In genomic region chr15:41116116-41116871, GRCh38 we compare ENCODE assay signal across 1 cellular context.
TF ChIP-seq lines count a peak whose summit lies in the region.

INO80 (minus strand) TSS chr15:41116280; CDS start chr15:41096310, 19,970 bp downstream.

TF ChIP-seq in HepG2, 621 proteins besides CTCF, POLR2A, EP300 and RAD21 (continued from another document):
- TF ChIP-seq TSC22D2 (CRISPR knock-in tag; IDR thresholded peaks at IDR 0.05; ENCODE audit: borderline replicate concordance) (peak; percentile 88; the same call in 1 of the 2 replicates), ZNF879 (CRISPR knock-in tag; IDR thresholded peaks at IDR 0.05) (no peak), ZNF672 (CRISPR knock-in tag; IDR thresholded peaks at IDR 0.05) (no peak), THAP11 (CRISPR knock-in tag; IDR thresholded peaks at IDR 0.05) (peak; percentile 85), PREB (CRISPR knock-in tag; IDR thresholded peaks at IDR 0.05) (no peak), POLR2AphosphoS5 (IDR thresholded peaks at IDR 0.05; ENCODE audit: low read depth, low read length) (peak; percentile 97), NR3C1 (CRISPR knock-in tag; IDR thresholded peaks at IDR 0.05) (no peak), ZSCAN21 (CRISPR knock-in tag; IDR thresholded peaks at IDR 0.05; ENCODE audit: borderline replicate concordance) (no peak), RAD51 (IDR thresholded peaks at IDR 0.05; ENCODE audit: borderline replicate concordance) (no peak), KAT7 (CRISPR knock-in tag; IDR thresholded peaks at IDR 0.05; ENCODE audit: borderline replicate concordance) (peak; percentile 53; the same call in 1 of the 2 replicates), SNAI1 (CRISPR knock-in tag; IDR thresholded peaks at IDR 0.05; ENCODE audit: borderline replicate concordance) (peak; percentile 70), BRCA1 (CRISPR knock-in tag; IDR thresholded peaks at IDR 0.05) (no peak; the same call in 1 of the 2 replicates), GABPB1 (CRISPR knock-in tag; IDR thresholded peaks at IDR 0.05) (peak; percentile 87), ARID2 (CRISPR knock-in tag; IDR thresholded peaks at IDR 0.05; ENCODE audit: borderline replicate concordance) (peak; percentile 45; the same call in 1 of the 2 replicates), ARHGAP35 (CRISPR knock-in tag; IDR thresholded peaks at IDR 0.05; ENCODE audit: borderline replicate concordance) (peak; percentile 56; the same call in 1 of the 2 replicates), HNRNPUL1 (IDR thresholded peaks at IDR 0.05; ENCODE audit: low read depth, low read length) (no peak), PRMT3 (CRISPR knock-in tag; IDR thresholded peaks at IDR 0.05; ENCODE audit: borderline replicate concordance, low read depth) (no peak), POGK (CRISPR knock-in tag; conservative IDR thresholded peaks at IDR 0.05) (peak; percentile 70; the same call in 1 of the 2 replicates), RNF219 (CRISPR knock-in tag; IDR thresholded peaks at IDR 0.05) (no peak), NR2F6 (IDR thresholded peaks at IDR 0.05) (0 out of 2 replicates have a peak, but pooled peaks have one; percentile 25), NR2F6 (CRISPR knock-in tag; IDR thresholded peaks at IDR 0.05) (no peak), ZZZ3 (CRISPR knock-in tag; IDR thresholded peaks at IDR 0.05; ENCODE audit: borderline replicate concordance) (peak; percentile 84), SALL1 (CRISPR knock-in tag; IDR thresholded peaks at IDR 0.05) (peak; percentile 72; the same call in 1 of the 2 replicates), ZNF318 (CRISPR knock-in tag; IDR thresholded peaks at IDR 0.05) (no peak), ZNF839 (CRISPR knock-in tag; IDR thresholded peaks at IDR 0.05; ENCODE audit: borderline replicate concordance) (no peak), ZNF570 (CRISPR knock-in tag; IDR thresholded peaks at IDR 0.05; ENCODE audit: borderline replicate concordance) (no peak), NFYB (CRISPR knock-in tag; IDR thresholded peaks at IDR 0.05) (peak; percentile 45), ZEB1 (IDR thresholded peaks at IDR 0.05; ENCODE audit: insufficient replicate concordance, low read depth) (peak; percentile 38), ZNF207 (IDR thresholded peaks at IDR 0.05; ENCODE audit: borderline replicate concordance) (no peak), EHMT2 (IDR thresholded peaks at IDR 0.05; ENCODE audit: borderline replicate concordance, low read depth, low read length) (no peak), U2AF2 (IDR thresholded peaks at IDR 0.05; ENCODE audit: low read depth, low read length) (no peak)
TF ChIP-seq in HepG2: peak in this region for 259.
